ENCODE assay signal across 1 cellular context in genomic region chr7:111556977-111557376, GRCh38.
TF ChIP-seq lines count a peak whose summit lies in the region.

No MANE protein-coding gene starts in this region.

TF ChIP-seq in K562, 482 proteins besides CTCF, POLR2A, EP300 and RAD21 (continued from another document):
- 0 out of 2 replicates have a peak, but pooled peaks have one; percentile 16 for TF ChIP-seq ZBTB26 (CRISPR knock-in tag; IDR thresholded peaks at IDR 0.05)
- peak; percentile 63; the same call in 1 of the 2 replicates for TF ChIP-seq HBP1 (CRISPR knock-in tag; IDR thresholded peaks at IDR 0.05)
- no peak for TF ChIP-seq ZNF551 (CRISPR knock-in tag; IDR thresholded peaks at IDR 0.05)
- TF ChIP-seq DNMT1 (IDR thresholded peaks at IDR 0.05): no peak
- TF ChIP-seq SP2 (IDR thresholded peaks at IDR 0.05; ENCODE audit: extremely low read depth, low read depth, low read length, poor library complexity, severe bottlenecking): no peak
